In the genomic region with DNA sequence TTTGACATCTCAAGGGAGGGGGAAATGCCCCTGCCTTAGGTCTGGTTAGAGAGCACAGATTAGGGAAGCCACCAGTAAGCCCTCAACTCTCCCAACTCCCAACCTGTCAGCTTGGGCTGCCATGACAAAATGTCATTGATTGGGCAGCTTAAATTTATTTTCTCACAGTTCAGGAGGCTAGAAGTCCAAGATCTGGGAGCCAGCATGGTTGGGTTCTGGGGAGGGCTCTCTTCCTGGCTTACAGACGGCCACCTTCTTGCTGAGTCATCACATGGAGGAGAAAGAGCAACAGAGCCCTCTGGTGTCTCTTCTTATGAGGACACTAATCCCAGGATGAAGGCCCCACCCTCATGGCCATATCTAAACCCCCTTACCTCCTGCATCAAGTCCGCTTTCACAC, we compare ENCODE assay signal across 1 cellular context.
TF ChIP-seq lines count a peak whose summit lies in the region.

No MANE protein-coding gene starts in this region.

TF ChIP-seq in HepG2, 621 proteins besides CTCF, POLR2A, EP300 and RAD21:
- TF ChIP-seq NFE2L2 (IDR thresholded peaks at IDR 0.05; ENCODE audit: low read length), result peak; percentile 96
- TF ChIP-seq NR2C2 (CRISPR knock-in tag; IDR thresholded peaks at IDR 0.05; ENCODE audit: borderline replicate concordance), result no peak
- TF ChIP-seq MAFF (IDR thresholded peaks at IDR 0.05; ENCODE audit: low read depth, low read length), result peak; percentile 99
- peak; percentile 86 for TF ChIP-seq FOSL2 (CRISPR knock-in tag; IDR thresholded peaks at IDR 0.05)
- TF ChIP-seq STAG1 (CRISPR knock-in tag; IDR thresholded peaks at IDR 0.05), result peak; percentile 83
- TF ChIP-seq NFE2L1 (CRISPR knock-in tag; IDR thresholded peaks at IDR 0.05; ENCODE audit: borderline replicate concordance), result 0 out of 2 replicates have a peak, but pooled peaks have one; percentile 46
- peak; percentile 17; the same call in 1 of the 2 replicates for TF ChIP-seq RFX5 (IDR thresholded peaks at IDR 0.05; ENCODE audit: low read depth, low read length)
- TF ChIP-seq NFE2 (CRISPR knock-in tag; IDR thresholded peaks at IDR 0.05), result peak; percentile 91
- no peak for TF ChIP-seq ZNF746 (CRISPR knock-in tag; IDR thresholded peaks at IDR 0.05)
- peak; percentile 87 for TF ChIP-seq SMC3 (IDR thresholded peaks at IDR 0.05; ENCODE audit: low read length)
- peak; percentile 98 for TF ChIP-seq MAFG (CRISPR knock-in tag; IDR thresholded peaks at IDR 0.05)
- TF ChIP-seq YY1 (IDR thresholded peaks at IDR 0.05; ENCODE audit: insufficient read depth, insufficient replicate concordance, low read depth, low read length), result peak; percentile 27
- TF ChIP-seq, protein P1, sequence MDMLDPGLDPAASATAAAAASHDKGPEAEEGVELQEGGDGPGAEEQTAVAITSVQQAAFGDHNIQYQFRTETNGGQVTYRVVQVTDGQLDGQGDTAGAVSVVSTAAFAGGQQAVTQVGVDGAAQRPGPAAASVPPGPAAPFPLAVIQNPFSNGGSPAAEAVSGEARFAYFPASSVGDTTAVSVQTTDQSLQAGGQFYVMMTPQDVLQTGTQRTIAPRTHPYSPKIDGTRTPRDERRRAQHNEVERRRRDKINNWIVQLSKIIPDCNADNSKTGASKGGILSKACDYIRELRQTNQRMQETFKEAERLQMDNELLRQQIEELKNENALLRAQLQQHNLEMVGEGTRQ (IDR thresholded peaks at IDR 0.05; ENCODE audit: low read depth, low read length), result no peak
- TF ChIP-seq, protein P1 (CRISPR knock-in tag; IDR thresholded peaks at IDR 0.05; ENCODE audit: borderline replicate concordance), result no peak
- TF ChIP-seq PITX1 (CRISPR knock-in tag; IDR thresholded peaks at IDR 0.05), result peak; percentile 68
- TF ChIP-seq ZNF780A (CRISPR knock-in tag; IDR thresholded peaks at IDR 0.05), result no peak
- TF ChIP-seq, protein P2, sequence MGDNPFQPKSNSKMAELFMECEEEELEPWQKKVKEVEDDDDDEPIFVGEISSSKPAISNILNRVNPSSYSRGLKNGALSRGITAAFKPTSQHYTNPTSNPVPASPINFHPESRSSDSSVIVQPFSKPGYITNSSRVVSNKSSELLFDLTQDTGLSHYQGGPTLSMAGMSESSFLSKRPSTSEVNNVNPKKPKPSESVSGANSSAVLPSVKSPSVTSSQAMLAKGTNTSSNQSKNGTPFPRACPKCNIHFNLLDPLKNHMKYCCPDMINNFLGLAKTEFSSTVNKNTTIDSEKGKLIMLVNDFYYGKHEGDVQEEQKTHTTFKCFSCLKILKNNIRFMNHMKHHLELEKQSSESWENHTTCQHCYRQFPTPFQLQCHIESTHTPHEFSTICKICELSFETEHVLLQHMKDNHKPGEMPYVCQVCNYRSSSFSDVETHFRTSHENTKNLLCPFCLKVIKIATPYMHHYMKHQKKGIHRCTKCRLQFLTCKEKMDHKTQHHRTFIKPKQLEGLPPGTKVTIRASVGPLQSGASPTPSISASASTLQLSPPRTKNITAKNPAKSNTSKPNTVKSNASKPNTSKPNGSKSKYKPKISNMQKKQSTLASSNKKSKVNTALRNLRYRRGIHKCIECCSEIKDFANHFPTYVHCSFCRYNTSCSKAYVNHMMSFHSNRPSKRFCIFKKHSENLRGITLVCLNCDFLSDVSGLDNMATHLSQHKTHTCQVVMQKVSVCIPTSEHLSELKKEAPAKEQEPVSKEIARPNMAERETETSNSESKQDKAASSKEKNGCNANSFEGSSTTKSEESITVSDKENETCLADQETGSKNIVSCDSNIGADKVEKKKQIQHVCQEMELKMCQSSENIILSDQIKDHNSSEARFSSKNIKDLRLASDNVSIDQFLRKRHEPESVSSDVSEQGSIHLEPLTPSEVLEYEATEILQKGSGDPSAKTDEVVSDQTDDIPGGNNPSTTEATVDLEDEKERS (CRISPR knock-in tag; IDR thresholded peaks at IDR 0.05), result peak; percentile 49; the same call in 1 of the 2 replicates
- TF ChIP-seq MAFK (conservative IDR thresholded peaks at IDR 0.05 in 1 of 2, IDR thresholded peaks at IDR 0.05 in 1 of 2; ENCODE audit: low read length in 2 of 2), result peak; percentile 99 to 100
- peak; percentile 100 for TF ChIP-seq ZNF264 (CRISPR knock-in tag; IDR thresholded peaks at IDR 0.05)
- TF ChIP-seq, protein P3, sequence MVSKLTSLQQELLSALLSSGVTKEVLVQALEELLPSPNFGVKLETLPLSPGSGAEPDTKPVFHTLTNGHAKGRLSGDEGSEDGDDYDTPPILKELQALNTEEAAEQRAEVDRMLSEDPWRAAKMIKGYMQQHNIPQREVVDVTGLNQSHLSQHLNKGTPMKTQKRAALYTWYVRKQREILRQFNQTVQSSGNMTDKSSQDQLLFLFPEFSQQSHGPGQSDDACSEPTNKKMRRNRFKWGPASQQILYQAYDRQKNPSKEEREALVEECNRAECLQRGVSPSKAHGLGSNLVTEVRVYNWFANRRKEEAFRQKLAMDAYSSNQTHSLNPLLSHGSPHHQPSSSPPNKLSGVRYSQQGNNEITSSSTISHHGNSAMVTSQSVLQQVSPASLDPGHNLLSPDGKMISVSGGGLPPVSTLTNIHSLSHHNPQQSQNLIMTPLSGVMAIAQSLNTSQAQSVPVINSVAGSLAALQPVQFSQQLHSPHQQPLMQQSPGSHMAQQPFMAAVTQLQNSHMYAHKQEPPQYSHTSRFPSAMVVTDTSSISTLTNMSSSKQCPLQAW (CRISPR knock-in tag; IDR thresholded peaks at IDR 0.05), result 0 out of 2 replicates have a peak, but pooled peaks have one; percentile 25
